7 cellular contexts compared by ENCODE assay signal in the genomic region with DNA sequence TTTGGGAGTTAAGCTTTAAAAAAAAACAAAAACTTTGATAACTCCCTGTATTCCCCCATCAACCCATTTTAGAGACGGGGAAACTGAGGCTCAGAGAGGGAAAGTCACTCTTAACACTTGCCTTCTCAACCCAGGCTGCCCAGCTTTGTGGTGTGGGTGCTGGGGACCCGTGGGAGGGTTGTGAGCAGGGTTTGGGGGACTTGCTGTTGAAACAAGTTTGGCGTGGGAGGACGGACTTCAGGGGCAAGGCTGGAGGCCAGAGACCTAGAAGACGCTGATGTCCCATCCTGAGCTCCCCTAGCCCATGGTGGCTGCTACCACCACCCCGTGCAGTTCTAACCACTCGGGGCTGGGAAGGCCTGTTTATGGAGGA. TPM values are rescaled to one million over a fixed set of nuclear protein-coding genes. Genes with fewer than 3 reads are reported as not detected.
DNase-seq lines count a peak whose midpoint lies in the region; ATAC-seq and TF ChIP-seq lines count a peak whose summit lies in the region.

No MANE protein-coding gene starts in this region.

- H3K27me3 ChIP-seq in HUES48 (ENCODE audit: control insufficient read depth, insufficient read depth, low read length) (no peaks in the 10 kb centered on the region), iPS-20b (ENCODE audit: insufficient read depth, low read length) (no peaks in the 10 kb centered on the region), ovary (no peaks in the 10 kb centered on the region)

- no peak for TF ChIP-seq CTCF in ovary (IDR thresholded peaks at IDR 0.05)

- H3K9ac ChIP-seq in HUES48 (ENCODE audit: low read depth, low read length), result no peak overlapping the region
- H3K9ac ChIP-seq in iPS-20b (ENCODE audit: low read depth, low read length), result no peak overlapping the region

- peak overlapping the region; percentile 92 for H3K4me3 Mint-ChIP-seq in activated CD4-positive, alpha-beta memory T cell treated with anti-CD3 and anti-CD28 coated beads, Interleukin-2, amount 10 ng/mL, durations not matched to agents 7 days and 5 days
- peak overlapping the region; percentile 94 to 100 for H3K4me3 Mint-ChIP-seq in stimulated activated naive CD8-positive, alpha-beta T cell treated with anti-CD3 and anti-CD28 coated beads, Interleukin-15, amount 100 ng/mL, for 72 hours

- no peak for TF ChIP-seq EP300 in ovary (IDR thresholded peaks at IDR 0.05)

- H3K9me3 ChIP-seq in HUES48 (ENCODE audit: control insufficient read depth, insufficient read depth, low read length), result no peaks in the 10 kb centered on the region
- no peaks in the 10 kb centered on the region for H3K9me3 ChIP-seq in iPS-20b (ENCODE audit: insufficient read depth, low read depth, low read length)
- no peaks in the 10 kb centered on the region for H3K9me3 ChIP-seq in ovary

- peaks cover 20% of the 10 kb centered on the region for H3K36me3 ChIP-seq in HUES48 (ENCODE audit: control insufficient read depth, insufficient read depth, low read length)
- H3K36me3 ChIP-seq in iPS-20b (ENCODE audit: insufficient read depth, low read depth, low read length), result peaks cover 5% of the 10 kb centered on the region
- no peaks in the 10 kb centered on the region for H3K36me3 ChIP-seq in ovary

- TF ChIP-seq POLR2A in ovary (IDR thresholded peaks at IDR 0.05), result no peak

- H3K4me1 ChIP-seq in HUES48 (ENCODE audit: control insufficient read depth, insufficient read depth, low read length), result no peaks in the 10 kb centered on the region
- no peaks in the 10 kb centered on the region for H3K4me1 ChIP-seq in iPS-20b (ENCODE audit: insufficient read depth, low read length)
- peaks cover 15% of the 10 kb centered on the region for H3K4me1 ChIP-seq in ovary (ENCODE audit: insufficient read depth)

- intact Hi-C loops in ovary (cut with DNase I), result no loop called here

- DNase-seq in activated CD4-positive, alpha-beta memory T cell treated with anti-CD3 and anti-CD28 coated beads, Interleukin-2, amount 10 ng/mL, durations not matched to agents 7 days and 5 days, result no peak
- DNase-seq in stimulated activated naive CD8-positive, alpha-beta T cell treated with anti-CD3 and anti-CD28 coated beads, Interleukin-15, amount 100 ng/mL, for 72 hours, result no peak
- DNase-seq in ovary (no peak), globus pallidus (ENCODE audit: low spot score) (no peak)

- no peaks in the 10 kb centered on the region for H3K36me3 Mint-ChIP-seq in activated CD4-positive, alpha-beta memory T cell treated with anti-CD3 and anti-CD28 coated beads, Interleukin-2, amount 10 ng/mL, durations not matched to agents 7 days and 5 days (ENCODE audit: low read depth)

- no peak overlapping the region for H3K27ac ChIP-seq in HUES48 (ENCODE audit: low read depth, low read length)
- no peak overlapping the region for H3K27ac ChIP-seq in iPS-20b (ENCODE audit: low read length)
- peak overlapping the region in 1 of 2 donors; percentile 96 for H3K27ac ChIP-seq in ovary

- CTCF ChIA-PET in activated CD4-positive, alpha-beta memory T cell treated with anti-CD3 and anti-CD28 coated beads, Interleukin-2, amount 10 ng/mL, durations not matched to agents 7 days and 5 days (lab: Charles Lee), result interaction anchor here (0.6 to 1.8 kb wide), 3 partner anchors 34 to 79 kb away, joined by 3 to 4 read pairs (median 4); no protein-coding TSS in a partner anchor

- H3K4me1 Mint-ChIP-seq in activated CD4-positive, alpha-beta memory T cell treated with anti-CD3 and anti-CD28 coated beads, Interleukin-2, amount 10 ng/mL, durations not matched to agents 7 days and 5 days, result peaks cover 32% of the 10 kb centered on the region
- peaks cover 35% of the 10 kb centered on the region for H3K4me1 Mint-ChIP-seq in stimulated activated naive CD8-positive, alpha-beta T cell treated with anti-CD3 and anti-CD28 coated beads, Interleukin-15, amount 100 ng/mL, for 72 hours

- no peaks in the 10 kb centered on the region for H3K27me3 Mint-ChIP-seq in activated CD4-positive, alpha-beta memory T cell treated with anti-CD3 and anti-CD28 coated beads, Interleukin-2, amount 10 ng/mL, durations not matched to agents 7 days and 5 days
- no peaks in the 10 kb centered on the region for H3K27me3 Mint-ChIP-seq in stimulated activated naive CD8-positive, alpha-beta T cell treated with anti-CD3 and anti-CD28 coated beads, Interleukin-15, amount 100 ng/mL, for 72 hours

- WGBS in ovary, 3 donors, result 46 to 58% (median 52%) methylated on average over 7 of the region's 7 CpGs

- no peaks in the 10 kb centered on the region for H3K9me3 Mint-ChIP-seq in activated CD4-positive, alpha-beta memory T cell treated with anti-CD3 and anti-CD28 coated beads, Interleukin-2, amount 10 ng/mL, durations not matched to agents 7 days and 5 days
- H3K9me3 Mint-ChIP-seq in stimulated activated naive CD8-positive, alpha-beta T cell treated with anti-CD3 and anti-CD28 coated beads, Interleukin-15, amount 100 ng/mL, for 72 hours, result no peaks in the 10 kb centered on the region

- 0 out of 2 replicates have a peak overlapping the region, but pooled peaks have one; percentile 23 for H3K4me3 ChIP-seq in HUES48 (ENCODE audit: low read depth, low read length)
- H3K4me3 ChIP-seq in iPS-20b (ENCODE audit: low read length), result peak overlapping the region; percentile 21; the same call in 1 of the 2 replicates
- no peak overlapping the region for H3K4me3 ChIP-seq in ovary

- ATAC-seq in stimulated activated naive CD8-positive, alpha-beta T cell treated with anti-CD3 and anti-CD28 coated beads, Interleukin-15, amount 100 ng/mL, for 72 hours, result no peak
- no peak for ATAC-seq in HG03280 (IDR thresholded peaks at IDR 0.05; ENCODE audit: unreplicated experiment)

- POLR2A ChIA-PET in activated CD4-positive, alpha-beta memory T cell treated with anti-CD3 and anti-CD28 coated beads, Interleukin-2, amount 10 ng/mL, durations not matched to agents 7 days and 5 days (lab: Charles Lee), result interaction anchor here (0.7 to 1.1 kb wide), 4 partner anchors 70 to 357 kb away, joined by 3 read pairs; a partner anchor contains a TSS

- H3K27ac Mint-ChIP-seq in activated CD4-positive, alpha-beta memory T cell treated with anti-CD3 and anti-CD28 coated beads, Interleukin-2, amount 10 ng/mL, durations not matched to agents 7 days and 5 days, result no peak overlapping the region
- H3K27ac Mint-ChIP-seq in stimulated activated naive CD8-positive, alpha-beta T cell treated with anti-CD3 and anti-CD28 coated beads, Interleukin-15, amount 100 ng/mL, for 72 hours, result no peak overlapping the region

RNA-seq across cellular contexts. Expression of a gene that starts 0.7 kb away (rescaled TPM):
- total RNA-seq in activated CD4-positive, alpha-beta memory T cell treated with anti-CD3 and anti-CD28 coated beads, Interleukin-2, amount 10 ng/mL, durations not matched to agents 7 days and 5 days, result 10 to 100 TPM; 20.5 to 21.6 TPM
- total RNA-seq in ovary, result 10 to 100 TPM; 19.2 to 39.1 (median 34.3) TPM
- polyA plus RNA-seq in ovary, result 10 to 100 TPM in 1 of 2 donors, 1 to 10 TPM in 1; 2.7 to 28.8 TPM

RNA-seq across cellular contexts. Expression of a gene that starts 20.7 kb away (rescaled TPM):
- total RNA-seq in activated CD4-positive, alpha-beta memory T cell treated with anti-CD3 and anti-CD28 coated beads, Interleukin-2, amount 10 ng/mL, durations not matched to agents 7 days and 5 days, result under 1 TPM; 0.20 to 0.23 TPM
- 1 to 10 TPM; 1.1 to 3.7 (median 1.8) TPM for total RNA-seq in ovary
- polyA plus RNA-seq in ovary, result 1 to 10 TPM; 1.3 to 1.5 TPM

RNA-seq across cellular contexts. Expression of a gene that starts 42.1 kb away (rescaled TPM):
- under 1 TPM; 0.15 to 0.20 TPM for total RNA-seq in activated CD4-positive, alpha-beta memory T cell treated with anti-CD3 and anti-CD28 coated beads, Interleukin-2, amount 10 ng/mL, durations not matched to agents 7 days and 5 days
- total RNA-seq in ovary, result under 1 TPM; 0.11 to 0.66 (median 0.35) TPM
- polyA plus RNA-seq in ovary, result 1 to 10 TPM in 1 of 2 donors, under 1 TPM in 1; 0.52 to 3.3 TPM

RNA-seq across cellular contexts. Expression of a gene that starts 54.6 kb away (rescaled TPM):
- 10 to 100 TPM; 52.9 to 53.4 TPM for total RNA-seq in activated CD4-positive, alpha-beta memory T cell treated with anti-CD3 and anti-CD28 coated beads, Interleukin-2, amount 10 ng/mL, durations not matched to agents 7 days and 5 days
- 100 to 1,000 TPM in 1 of 7 donors, 10 to 100 TPM in 6; 44.5 to 109 (median 60.3) TPM for total RNA-seq in ovary
- polyA plus RNA-seq in ovary, result 10 to 100 TPM; 33.2 to 71.0 TPM
